Comparison of ENCODE assay signal across 18 cellular contexts in the genomic region with DNA sequence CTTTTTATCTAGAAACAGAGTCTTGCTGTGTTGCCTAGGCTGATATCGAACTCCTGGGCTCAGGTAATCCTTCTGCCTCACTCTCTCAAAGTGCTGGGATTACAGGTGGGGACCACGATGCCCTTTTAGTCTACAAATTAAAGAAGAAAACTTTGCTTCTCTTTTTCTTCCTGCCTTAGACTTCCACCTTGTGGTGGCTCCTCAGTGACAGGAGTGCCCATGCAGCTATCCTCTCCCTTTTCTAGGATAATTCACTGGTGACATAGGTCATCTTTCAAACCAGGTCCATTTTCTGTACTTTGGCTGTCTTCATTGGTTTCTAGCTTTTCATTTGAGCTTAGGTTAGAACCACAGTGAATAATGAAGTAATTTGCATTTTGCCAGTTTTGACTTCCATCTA. TPM values are rescaled to one million over a fixed set of nuclear protein-coding genes. Genes with fewer than 3 reads are reported as not detected.
A peak's percentile ranks its signal among the peaks of the same experiment; 100 is the strongest.
DNase-seq lines count a peak whose midpoint lies in the region; ATAC-seq, FAIRE-seq and TF ChIP-seq lines count a peak whose summit lies in the region.
"Had no signal": no experiment of that assay in that cellular context is flagged by ENCODE, and none has a peak within 500 bp of the region (broad histone marks: within the 10 kb centered on the region; RNA-seq: fewer than 3 reads in every experiment).

No MANE protein-coding gene starts in this region.

- BruUV-seq in PC-3 (replicated peaks; lab: Mats Ljungman, UMichigan), result no TSS peak

- H3K4me2 ChIP-seq in PC-3 (ENCODE audit: low read length), result no peak overlapping the region
- H3K4me2 ChIP-seq: BLaER1 had no signal

- no peak overlapping the region for H3K27ac ChIP-seq in PC-3 (ENCODE audit: low read length)
- H3K27ac ChIP-seq: BLaER1, spleen, tibial artery had no signal

- no peaks in the 10 kb centered on the region for H4K20me1 ChIP-seq in PC-3 (ENCODE audit: low read length)
- H4K20me1 ChIP-seq: BLaER1 had no signal

- H3K9me3 ChIP-seq in PC-3 (ENCODE audit: low read length), result no peaks in the 10 kb centered on the region
- H3K9me3 ChIP-seq: BLaER1, spleen, tibial artery had no signal

- peak; percentile 14; the same call in 1 of the 2 replicates for TF ChIP-seq CTCF in BJ (IDR thresholded peaks at IDR 0.05; ENCODE audit: insufficient read depth, low read depth, low read length)
- peak; percentile 28 for TF ChIP-seq CTCF in GM12864 (IDR thresholded peaks at IDR 0.05; ENCODE audit: low read depth, low read length, missing control alignments)
- TF ChIP-seq CTCF in PC-3 (conservative IDR thresholded peaks at IDR 0.05; ENCODE audit: low read depth, low read length), result peak; percentile 37; the same call in 1 of the 2 replicates
- peak; percentile 23 for TF ChIP-seq CTCF in epithelial cell of proximal tubule (conservative IDR thresholded peaks at IDR 0.05; ENCODE audit: low read depth, low read length)

- H3K27me3 ChIP-seq in BJ (ENCODE audit: control insufficient read depth, insufficient read depth, low read length) (no peaks in the 10 kb centered on the region), PC-3 (ENCODE audit: low read length) (no peaks in the 10 kb centered on the region)
- H3K27me3 ChIP-seq: BLaER1, spleen, tibial artery had no signal

- intact Hi-C loops in PC-3 (cut with micrococcal nuclease), result loop anchor here (1.0 kb wide), 1 partner anchor 474 kb away; no protein-coding TSS in a partner anchor

- no peaks in the 10 kb centered on the region for H3K79me2 ChIP-seq in PC-3 (ENCODE audit: low read length)

- ATAC-seq in PC-3, result no peak
- ATAC-seq: effector memory CD8-positive, alpha-beta T cell; T-cell had no signal

- no peak overlapping the region for H2AFZ ChIP-seq in PC-3 (ENCODE audit: low read length)

- no peak for FAIRE-seq in frontal cortex (lab: Jason Lieb, UNC)

- H3K9me2 ChIP-seq in PC-3 (replicated peaks; ENCODE audit: low read length), result no peaks in the 10 kb centered on the region

- DNase-seq in BJ (ENCODE audit: low read depth), result no peak
- DNase-seq in GM12864 (ENCODE audit: low read depth), result no peak
- DNase-seq in PC-3, result peak; percentile 25
- no peak for DNase-seq in epithelial cell of proximal tubule (ENCODE audit: low read depth)
- DNase-seq in iPS-NIHi7 (ENCODE audit: extremely low spot score), result no peak
- no peak for DNase-seq in iPS-NIHi11 (ENCODE audit: low spot score)
- DNase-seq in NCI-H748 (lab: John Stamatoyannopoulos, UW; ENCODE audit: unreplicated experiment), result no peak
- DNase-seq in frontal cortex (ENCODE audit: low spot score in 2 of 2), result no peak
- DNase-seq: activated CD4-positive, CD25-positive, alpha-beta regulatory T cell; activated CD8-positive, alpha-beta memory T cell treated with anti-CD3 and anti-CD28 coated beads for 24 hours; amygdala; effector memory CD8-positive, alpha-beta T cell; NCI-H2107; nephron progenitor cell; spleen; T-cell; tibial artery had no signal

- CTCF ChIA-PET in BJ (lab: Yijun Ruan, JAX) (interaction anchor here (0.9 kb wide), 1 partner anchor 475 kb away, joined by 3 read pairs; no protein-coding TSS in a partner anchor), PC-3 (lab: Charles Lee) (interaction anchor here (0.6 to 1.0 kb wide), 2 partner anchors 401 to 475 kb away, joined by 3 read pairs; no protein-coding TSS in a partner anchor)

- no peaks in the 10 kb centered on the region for H3K4me1 ChIP-seq in PC-3 (ENCODE audit: insufficient read depth, low read length)
- H3K4me1 ChIP-seq: BLaER1, spleen had no signal

- H3K9ac ChIP-seq in PC-3 (ENCODE audit: low read length), result no peak overlapping the region
- H3K9ac ChIP-seq: BLaER1 had no signal

- H3K36me3 ChIP-seq in BJ (ENCODE audit: control insufficient read depth, insufficient read depth, low read length) (peaks cover 5% of the 10 kb centered on the region), PC-3 (ENCODE audit: low read depth, low read length) (peaks cover 12% of the 10 kb centered on the region)

- H3F3A ChIP-seq in PC-3 (ENCODE audit: low read length, unreplicated experiment), result no peaks in the 10 kb centered on the region

- POLR2A ChIA-PET in BJ (lab: Charles Lee), result no interaction called here
- POLR2A ChIA-PET in PC-3 (lab: Charles Lee; ENCODE audit: unreplicated experiment), result no interaction called here

- H3K4me3 ChIP-seq in BJ (ENCODE audit: low read depth, low read length) (no peak overlapping the region), GM12864 (ENCODE audit: low read depth, low read length) (no peak overlapping the region), PC-3 (ENCODE audit: low read length) (no peak overlapping the region), epithelial cell of proximal tubule (ENCODE audit: low read depth, low read length) (no peak overlapping the region)
- H3K4me3 ChIP-seq: BLaER1, spleen, tibial artery had no signal

RNA-seq across cellular contexts. Expression of a gene that starts 13.6 kb away (rescaled TPM):
- polyA plus RNA-seq in BJ (2011; rRNA removed), result 7.5 and 14.7 TPM in 2 replicates
- polyA minus RNA-seq in BJ (2011; rRNA and poly(A)+ RNA removed), result 9.3 and 10.3 TPM in 2 replicates
- total RNA-seq in PC-3 (2014; rRNA removed), result 7.4 and 11.1 TPM in 2 replicates
- total RNA-seq in epithelial cell of proximal tubule, result 8.0 and 11.5 TPM in 2 replicates
- 70.5 TPM for total RNA-seq in frontal cortex

RNA-seq across cellular contexts. Expression of a gene that starts 13.9 kb away (rescaled TPM):
- 5.4 and 16.2 TPM in 2 replicates for polyA plus RNA-seq in BJ (2011; rRNA removed)
- polyA minus RNA-seq in BJ (2011; rRNA and poly(A)+ RNA removed), result 7.4 and 7.7 TPM in 2 replicates
- total RNA-seq in PC-3 (2014; rRNA removed), result 8.1 and 10.8 TPM in 2 replicates
- 31.5 and 34.7 TPM in 2 replicates for total RNA-seq in epithelial cell of proximal tubule
- total RNA-seq in frontal cortex, result 23.2 TPM
